In genomic region chr7:119630570-119630969, GRCh38 we compare ENCODE assay signal across 32 cellular contexts.
"Had no signal": no experiment of that assay in that cellular context is flagged by ENCODE, and none has a peak within 500 bp of the region (broad histone marks: within the 10 kb centered on the region; RNA-seq: fewer than 3 reads in every experiment).

No MANE protein-coding gene starts in this region.

- DNase-seq: activated CD4-positive, alpha-beta T cell treated with anti-CD3 and anti-CD28 coated beads, Interleukin-2, amount 10 ng/mL, durations not matched to agents 24 days and 14 days; activated CD4-positive, alpha-beta T cell treated with anti-CD3 and anti-CD28 coated beads, Interleukin-2, amount 50 U/mL, for 4 hours; activated CD8-positive, alpha-beta T cell treated with anti-CD3 and anti-CD28 coated beads for 36 hours; activated effector memory CD4-positive, alpha-beta T cell treated with anti-CD3 and anti-CD28 coated beads, Interleukin-2, amount 50 U/mL, for 16 hours; activated naive CD4-positive, alpha-beta T cell; activated naive CD4-positive, alpha-beta T cell treated with anti-CD3 and anti-CD28 coated beads, Interleukin-2, amount 50 U/mL, for 16 hours; activated naive CD8-positive, alpha-beta T cell treated with anti-CD3 and anti-CD28 coated beads for 36 hours; activated T-cell treated with anti-CD3 and anti-CD28 coated beads, Interleukin-2, amount 50 U/mL, for 1 hour; activated T-cell treated with anti-CD3 and anti-CD28 coated beads, Interleukin-2, amount 50 U/mL, for 72 hours; amniotic stem cell; aorta; brain microvascular endothelial cell; central memory CD4-positive, alpha-beta T cell; Kasumi-1; KG1; MG63; MV-4-11; NCI-H1092; NCI-H1436 treated with DMSO at 0.1 percent for 48 hours; NCI-H1694 treated with DMSO at 0.1 percent for 48 hours; NCI-H2029; NCI-H345; NCI-H524 treated with DMSO at 0.1 percent for 48 hours; NK-92 treated with Interleukin-12 subunit alpha and Interleukin-12 subunit beta, amount 100 ng/mL, for 24 hours; PC-9; Right ventricle myocardium superior; SJCRH30; T1000; WERI-Rb-1 had no signal

- H3K27me3 ChIP-seq: brain microvascular endothelial cell, MG63, SJCRH30 had no signal

- H3K9me3 ChIP-seq: MG63, SJCRH30 had no signal

- ATAC-seq: activated CD8-positive, alpha-beta T cell treated with anti-CD3 and anti-CD28 coated beads for 36 hours; activated T-cell treated with anti-CD3 and anti-CD28 coated beads, Interleukin-2, amount 50 U/mL, for 72 hours; activated T-helper 17 cell treated with anti-CD3 and anti-CD28 coated beads, Interleukin-2, amount 50 U/mL, for 72 hours had no signal

- H3K36me3 ChIP-seq: brain microvascular endothelial cell, MG63, SJCRH30, WERI-Rb-1 had no signal

- FAIRE-seq: RCC 7860 had no signal

- H3K4me1 ChIP-seq: SJCRH30 had no signal

- H3K27ac ChIP-seq: brain microvascular endothelial cell, PC-9, SJCRH30, SK-N-MC, WERI-Rb-1 had no signal

- H3K4me2 ChIP-seq: PC-9 had no signal

- H2AFZ ChIP-seq: PC-9 had no signal

- H3K4me3 ChIP-seq: MG63, PC-9, SJCRH30, SK-N-MC had no signal
